Comparison of ENCODE assay signal across 1 cellular context in genomic region chr17:81917565-81918332, GRCh38.
TF ChIP-seq lines count a peak whose summit lies in the region.

A gene with protein sequence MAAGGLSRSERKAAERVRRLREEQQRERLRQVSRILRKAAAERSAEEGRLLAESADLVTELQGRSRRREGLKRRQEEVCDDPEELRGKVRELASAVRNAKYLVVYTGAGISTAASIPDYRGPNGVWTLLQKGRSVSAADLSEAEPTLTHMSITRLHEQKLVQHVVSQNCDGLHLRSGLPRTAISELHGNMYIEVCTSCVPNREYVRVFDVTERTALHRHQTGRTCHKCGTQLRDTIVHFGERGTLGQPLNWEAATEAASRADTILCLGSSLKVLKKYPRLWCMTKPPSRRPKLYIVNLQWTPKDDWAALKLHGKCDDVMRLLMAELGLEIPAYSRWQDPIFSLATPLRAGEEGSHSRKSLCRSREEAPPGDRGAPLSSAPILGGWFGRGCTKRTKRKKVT (minus strand): TSS chr17:81918176. CDS start chr17:81918131, 45 bp downstream.

TF ChIP-seq in SK-N-SH, 30 proteins besides CTCF, POLR2A, EP300 and RAD21 (continued from another document):
- TF ChIP-seq RXRA (IDR thresholded peaks at IDR 0.05; ENCODE audit: borderline replicate concordance, low read depth): no peak
- TF ChIP-seq, protein P1, sequence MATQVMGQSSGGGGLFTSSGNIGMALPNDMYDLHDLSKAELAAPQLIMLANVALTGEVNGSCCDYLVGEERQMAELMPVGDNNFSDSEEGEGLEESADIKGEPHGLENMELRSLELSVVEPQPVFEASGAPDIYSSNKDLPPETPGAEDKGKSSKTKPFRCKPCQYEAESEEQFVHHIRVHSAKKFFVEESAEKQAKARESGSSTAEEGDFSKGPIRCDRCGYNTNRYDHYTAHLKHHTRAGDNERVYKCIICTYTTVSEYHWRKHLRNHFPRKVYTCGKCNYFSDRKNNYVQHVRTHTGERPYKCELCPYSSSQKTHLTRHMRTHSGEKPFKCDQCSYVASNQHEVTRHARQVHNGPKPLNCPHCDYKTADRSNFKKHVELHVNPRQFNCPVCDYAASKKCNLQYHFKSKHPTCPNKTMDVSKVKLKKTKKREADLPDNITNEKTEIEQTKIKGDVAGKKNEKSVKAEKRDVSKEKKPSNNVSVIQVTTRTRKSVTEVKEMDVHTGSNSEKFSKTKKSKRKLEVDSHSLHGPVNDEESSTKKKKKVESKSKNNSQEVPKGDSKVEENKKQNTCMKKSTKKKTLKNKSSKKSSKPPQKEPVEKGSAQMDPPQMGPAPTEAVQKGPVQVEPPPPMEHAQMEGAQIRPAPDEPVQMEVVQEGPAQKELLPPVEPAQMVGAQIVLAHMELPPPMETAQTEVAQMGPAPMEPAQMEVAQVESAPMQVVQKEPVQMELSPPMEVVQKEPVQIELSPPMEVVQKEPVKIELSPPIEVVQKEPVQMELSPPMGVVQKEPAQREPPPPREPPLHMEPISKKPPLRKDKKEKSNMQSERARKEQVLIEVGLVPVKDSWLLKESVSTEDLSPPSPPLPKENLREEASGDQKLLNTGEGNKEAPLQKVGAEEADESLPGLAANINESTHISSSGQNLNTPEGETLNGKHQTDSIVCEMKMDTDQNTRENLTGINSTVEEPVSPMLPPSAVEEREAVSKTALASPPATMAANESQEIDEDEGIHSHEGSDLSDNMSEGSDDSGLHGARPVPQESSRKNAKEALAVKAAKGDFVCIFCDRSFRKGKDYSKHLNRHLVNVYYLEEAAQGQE (IDR thresholded peaks at IDR 0.05; ENCODE audit: low read depth, low read length): no peak
- peak; percentile 55; the same call in 1 of the 2 replicates for TF ChIP-seq MXI1 (IDR thresholded peaks at IDR 0.05; ENCODE audit: low read depth, low read length)
- no peak for TF ChIP-seq RCOR1 (IDR thresholded peaks at IDR 0.05; ENCODE audit: low read length)
- peak; percentile 81 for TF ChIP-seq TAF1 (IDR thresholded peaks at IDR 0.05; ENCODE audit: borderline replicate concordance, low read depth, low read length)
- TF ChIP-seq, protein P2, sequence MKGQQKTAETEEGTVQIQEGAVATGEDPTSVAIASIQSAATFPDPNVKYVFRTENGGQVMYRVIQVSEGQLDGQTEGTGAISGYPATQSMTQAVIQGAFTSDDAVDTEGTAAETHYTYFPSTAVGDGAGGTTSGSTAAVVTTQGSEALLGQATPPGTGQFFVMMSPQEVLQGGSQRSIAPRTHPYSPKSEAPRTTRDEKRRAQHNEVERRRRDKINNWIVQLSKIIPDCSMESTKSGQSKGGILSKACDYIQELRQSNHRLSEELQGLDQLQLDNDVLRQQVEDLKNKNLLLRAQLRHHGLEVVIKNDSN (IDR thresholded peaks at IDR 0.05; ENCODE audit: borderline replicate concordance, low read depth): no peak
- no peak for TF ChIP-seq JUND (IDR thresholded peaks at IDR 0.05)
- TF ChIP-seq EZH2phosphoT487 (IDR thresholded peaks at IDR 0.05; ENCODE audit: borderline replicate concordance, low read depth): no peak
- TF ChIP-seq FOXJ3 (CRISPR knock-in tag; IDR thresholded peaks at IDR 0.05): no peak
- TF ChIP-seq NFIC (IDR thresholded peaks at IDR 0.05; ENCODE audit: borderline replicate concordance): no peak
- peak; percentile 75 for TF ChIP-seq YY1 (IDR thresholded peaks at IDR 0.05; ENCODE audit: low read depth)
- peak; percentile 87 for TF ChIP-seq POLR2AphosphoS5 (IDR thresholded peaks at IDR 0.05; ENCODE audit: low read depth, low read length)
- TF ChIP-seq RFX5 (IDR thresholded peaks at IDR 0.05; ENCODE audit: low read length): no peak
- TF ChIP-seq TCF12 (IDR thresholded peaks at IDR 0.05): no peak
- TF ChIP-seq SIN3A (IDR thresholded peaks at IDR 0.05; ENCODE audit: borderline replicate concordance, low read depth, low read length): peak; percentile 69; the same call in 1 of the 2 replicates
- TF ChIP-seq SMC3 (IDR thresholded peaks at IDR 0.05; ENCODE audit: low read depth, low read length): no peak
- TF ChIP-seq GABPA (IDR thresholded peaks at IDR 0.05; ENCODE audit: low read depth): peak; percentile 78
TF ChIP-seq in SK-N-SH: peak in this region for 10.
